20 cellular contexts compared by ENCODE assay signal in genomic region chr6:143270026-143270425, GRCh38.
DNase-seq lines count a peak whose midpoint lies in the region; TF ChIP-seq lines count a peak whose summit lies in the region.
"Had no signal": no experiment of that assay in that cellular context is flagged by ENCODE, and none has a peak within 500 bp of the region (broad histone marks: within the 10 kb centered on the region; RNA-seq: fewer than 3 reads in every experiment).

No MANE protein-coding gene starts in this region.

- no peaks in the 10 kb centered on the region for H3K4me1 ChIP-seq in smooth muscle cell (ENCODE audit: low read depth)

- no peaks in the 10 kb centered on the region for H3K36me3 ChIP-seq in smooth muscle cell (ENCODE audit: low read depth)

- no peaks in the 10 kb centered on the region for H3K9me3 ChIP-seq in smooth muscle cell (replicated peaks; ENCODE audit: low read depth)

- H3K27me3 ChIP-seq in smooth muscle cell (ENCODE audit: low read depth) = no peaks in the 10 kb centered on the region
- H3K27me3 ChIP-seq: dorsolateral prefrontal cortex had no signal

- intact Hi-C loops in posterior cingulate gyrus (cut with DNase I) = no loop called here

- peak overlapping the region; percentile 3 for H3K4me2 ChIP-seq in smooth muscle cell

- peak overlapping the region; percentile 25 for H3K27ac ChIP-seq in smooth muscle cell (ENCODE audit: low read depth)
- H3K27ac ChIP-seq: dorsolateral prefrontal cortex, HL-60 had no signal

- H3K79me2 ChIP-seq in smooth muscle cell (ENCODE audit: low read depth) = no peaks in the 10 kb centered on the region

- peaks cover 4% of the 10 kb centered on the region for H3F3A ChIP-seq in smooth muscle cell (ENCODE audit: low read depth)

- peak; percentile 40 for DNase-seq in GM04504 (ENCODE audit: low read depth)
- peak; percentile 81 for DNase-seq in amniotic epithelial cell (ENCODE audit: low read depth)
- peak; percentile 62 to 77 for DNase-seq in foreskin fibroblast
- no peak for DNase-seq in smooth muscle cell (lab: John Stamatoyannopoulos, UW; ENCODE audit: unreplicated experiment)
- no peak for DNase-seq in posterior cingulate gyrus
- no peak for DNase-seq in Ammon's horn (ENCODE audit: low spot score)
- no peak for DNase-seq in GM19238 (ENCODE audit: insufficient read length, low spot score)
- DNase-seq: activated CD4-positive, alpha-beta T cell treated with anti-CD3 and anti-CD28 coated beads, Interleukin-2, amount 50 U/mL, for 1 hour; activated CD8-positive, alpha-beta memory T cell treated with anti-CD3 and anti-CD28 coated beads, Interleukin-2, amount 50 U/mL, for 4 hours; DMS79; dorsolateral prefrontal cortex; left cardiac atrium; naive thymus-derived CD8-positive, alpha-beta T cell; NCI-H1694; NCI-H2171 treated with DMSO at 0.1 percent for 48 hours; NCI-H748 treated with DMSO at 0.1 percent for 48 hours; stimulated activated CD4-positive, alpha-beta T cell treated with anti-CD3 and anti-CD28 coated beads, Interleukin-1b, Interleukin-23, amount 100 ng/mL, for 48 hours; stimulated activated naive B cell treated with anti-CD40 and anti-IgM and Interleukin-4, amounts not matched to agents 10 μg/mL and 1 μg/mL and 100 μg/mL, for 72 hours; T-cell had no signal

- no peaks in the 10 kb centered on the region for H4K20me1 ChIP-seq in smooth muscle cell (ENCODE audit: low read depth)

- H3K4me3 ChIP-seq in foreskin fibroblast (ENCODE audit: low read depth in 1 of 2, low read length in 2 of 2) (no peak overlapping the region), smooth muscle cell (no peak overlapping the region)
- H3K4me3 ChIP-seq: dorsolateral prefrontal cortex had no signal

- no peak for TF ChIP-seq CTCF in foreskin fibroblast (IDR thresholded peaks at IDR 0.05; ENCODE audit: low read depth, low read length)
- TF ChIP-seq CTCF in smooth muscle cell (IDR thresholded peaks at IDR 0.05; ENCODE audit: borderline replicate concordance, insufficient read depth, poor library complexity, severe bottlenecking) = no peak

- H2AFZ ChIP-seq in smooth muscle cell (ENCODE audit: low read depth) = no peak overlapping the region

- no peak overlapping the region for H3K9ac ChIP-seq in smooth muscle cell (ENCODE audit: low read depth)

- 50% methylated on average over 1 of the region's 1 CpG for WGBS in smooth muscle cell (ENCODE audit: low lambda C conversion rate)

Comparison
In these comparisons a context has a peak if more than half of its experiments do, and no peak if none do; other contexts are left out.
1. DNase-seq: peak in GM04504 (single experiment), amniotic epithelial cell (single experiment) and foreskin fibroblast (2 of 2); none in smooth muscle cell (single experiment), posterior cingulate gyrus (0 of 10), Ammon's horn (single experiment) and GM19238 (single experiment).